ENCODE assay signal across 1 cellular context in genomic region chr9:111915425-111915758, GRCh38.
TF ChIP-seq lines count a peak whose summit lies in the region.

No MANE protein-coding gene starts in this region.

TF ChIP-seq in IMR-90, 13 proteins besides CTCF, POLR2A, EP300 and RAD21:
- TF ChIP-seq MAFK (IDR thresholded peaks at IDR 0.05; ENCODE audit: low read depth, low read length) (no peak), RFX5 (IDR thresholded peaks at IDR 0.05; ENCODE audit: low read depth, low read length) (no peak), FOS (IDR thresholded peaks at IDR 0.05; ENCODE audit: low read depth, low read length) (no peak), SMC3 (IDR thresholded peaks at IDR 0.05; ENCODE audit: low read depth, low read length) (no peak), CEBPB (IDR thresholded peaks at IDR 0.05; ENCODE audit: low read depth, low read length) (no peak), BHLHE40 (IDR thresholded peaks at IDR 0.05; ENCODE audit: low read depth, low read length) (no peak), RCOR1 (IDR thresholded peaks at IDR 0.05; ENCODE audit: insufficient replicate concordance, low read length) (no peak)
TF ChIP-seq in IMR-90: peak in this region for 0.
